Comparison of ENCODE assay signal across 8 cellular contexts in genomic region chr7:155645652-155646051, GRCh38. TPM values are rescaled to one million over a fixed set of nuclear protein-coding genes. Genes with fewer than 3 reads are reported as not detected.
A peak's percentile ranks its signal among the peaks of the same experiment; 100 is the strongest.
DNase-seq lines count a peak whose midpoint lies in the region; ATAC-seq and TF ChIP-seq lines count a peak whose summit lies in the region.

No MANE protein-coding gene starts in this region.

- intact Hi-C loops in PC-9 (cut with micrococcal nuclease; ENCODE audit: unreplicated experiment), result loop anchor here (2.0 kb wide), 2 partner anchors 15 to 717 kb away; no protein-coding TSS in a partner anchor
- intact Hi-C loops in esophagus muscularis mucosa (cut with DNase I), result loop anchor here (10.0 kb wide), 1 partner anchor 999 kb away; the partner anchor contains the start of gene RNF32
- intact Hi-C loops in prostate gland (cut with DNase I), result no loop called here

- no peak for TF ChIP-seq POLR2A in esophagus muscularis mucosa (IDR thresholded peaks at IDR 0.05; ENCODE audit: low read depth)
- no peak for TF ChIP-seq POLR2A in prostate gland (IDR thresholded peaks at IDR 0.05)

- H3K79me2 ChIP-seq in DND-41 (ENCODE audit: insufficient read depth, low read length) (peaks cover 75% of the 10 kb centered on the region), PC-9 (ENCODE audit: low read depth) (peaks cover 76% of the 10 kb centered on the region)

- TF ChIP-seq CTCF in DND-41 (IDR thresholded peaks at IDR 0.05; ENCODE audit: borderline replicate concordance, extremely low read depth, low read length, poor library complexity, severe bottlenecking) (no peak), PC-9 (conservative IDR thresholded peaks at IDR 0.05) (no peak), esophagus muscularis mucosa (IDR thresholded peaks at IDR 0.05) (no peak), prostate gland (IDR thresholded peaks at IDR 0.05) (no peak)

- H3K9me3 ChIP-seq in DND-41 (ENCODE audit: insufficient read depth, low read length, severe bottlenecking), result peaks cover 7% of the 10 kb centered on the region
- H3K9me3 ChIP-seq in PC-9 (ENCODE audit: insufficient read depth, low read depth), result peaks cover 25% of the 10 kb centered on the region
- H3K9me3 ChIP-seq in esophagus muscularis mucosa, result peaks cover 0 to 19% (median 17%) of the 10 kb centered on the region in 4 donors
- no peaks in the 10 kb centered on the region for H3K9me3 ChIP-seq in prostate gland

- H2AFZ ChIP-seq in DND-41 (ENCODE audit: low read depth, low read length) (no peak overlapping the region), PC-9 (no peak overlapping the region)

- ATAC-seq in DND-41 (ENCODE audit: insufficient read depth, low read depth) (no peak), HG02571 (IDR thresholded peaks at IDR 0.05; ENCODE audit: unreplicated experiment) (no peak), GM21526 (IDR thresholded peaks at IDR 0.05; ENCODE audit: low FRiP score, unreplicated experiment) (no peak)

- H3K4me2 ChIP-seq in DND-41 (ENCODE audit: insufficient read depth, low read length) (peak overlapping the region; percentile 76), PC-9 (peak overlapping the region; percentile 94)

- no peak for TF ChIP-seq EP300 in esophagus muscularis mucosa (IDR thresholded peaks at IDR 0.05)

- DNase-seq in DND-41 (no peak), PC-9 (no peak), esophagus muscularis mucosa (ENCODE audit: extremely low spot score) (no peak), prostate gland (ENCODE audit: low spot score) (no peak), NCI-H1048 (lab: John Stamatoyannopoulos, UW) (no peak), NAMALWA (ENCODE audit: low spot score) (no peak)

- WGBS in esophagus muscularis mucosa, result 24% methylated on average over 7 of the region's 7 CpGs
- WGBS in prostate gland, result 24% methylated on average over 7 of the region's 7 CpGs

- H3K27ac ChIP-seq in DND-41 (ENCODE audit: low read length) (peak overlapping the region; percentile 97), PC-9 (no peak overlapping the region), esophagus muscularis mucosa (replicated peaks in 1 of 4) (no peak overlapping the region), prostate gland (no peak overlapping the region)

- POLR2A ChIA-PET in PC-9 (lab: Charles Lee; ENCODE audit: unreplicated experiment), result no interaction called here

- peak overlapping the region; percentile 77 to 95 for H3K4me3 ChIP-seq in DND-41 (ENCODE audit: low read depth in 1 of 2, low read length in 2 of 2)
- H3K4me3 ChIP-seq in PC-9, result peak overlapping the region; percentile 83
- H3K4me3 ChIP-seq in esophagus muscularis mucosa, result peak overlapping the region; percentile 77 to 99 (median 84)
- peak overlapping the region; percentile 70 to 97 for H3K4me3 ChIP-seq in prostate gland

- no peaks in the 10 kb centered on the region for H3K27me3 ChIP-seq in DND-41 (ENCODE audit: insufficient read depth, low read length, poor library complexity)
- no peaks in the 10 kb centered on the region for H3K27me3 ChIP-seq in PC-9 (ENCODE audit: insufficient read depth, low read depth)
- H3K27me3 ChIP-seq in esophagus muscularis mucosa, result no peaks in the 10 kb centered on the region
- no peaks in the 10 kb centered on the region for H3K27me3 ChIP-seq in prostate gland (replicated peaks; ENCODE audit: insufficient read depth)

- CTCF ChIA-PET in PC-9 (lab: Charles Lee), result no interaction called here

- H3K4me1 ChIP-seq in DND-41 (ENCODE audit: insufficient read depth, low read length) (peaks cover 34% of the 10 kb centered on the region), PC-9 (replicated peaks; ENCODE audit: insufficient read depth) (peaks cover 20% of the 10 kb centered on the region), esophagus muscularis mucosa (peaks cover 20 to 33% (median 28%) of the 10 kb centered on the region in 4 donors), prostate gland (replicated peaks) (peaks cover 16% of the 10 kb centered on the region)

- H3K9me2 ChIP-seq in PC-9 (ENCODE audit: insufficient read depth), result no peaks in the 10 kb centered on the region

- H3K36me3 ChIP-seq in DND-41 (ENCODE audit: insufficient read depth, low read length), result peaks cover 42% of the 10 kb centered on the region
- peaks cover 45% of the 10 kb centered on the region for H3K36me3 ChIP-seq in PC-9 (ENCODE audit: low read depth)
- peaks cover 4 to 12% (median 6%) of the 10 kb centered on the region in 4 donors for H3K36me3 ChIP-seq in esophagus muscularis mucosa
- no peaks in the 10 kb centered on the region for H3K36me3 ChIP-seq in prostate gland

- peaks cover 39% of the 10 kb centered on the region for H4K20me1 ChIP-seq in DND-41 (ENCODE audit: insufficient read depth, low read length)
- H4K20me1 ChIP-seq in PC-9 (ENCODE audit: insufficient read depth), result peaks cover 26% of the 10 kb centered on the region

- no peaks in the 10 kb centered on the region for H3F3A ChIP-seq in PC-9 (ENCODE audit: insufficient read depth, low read depth)

- peak overlapping the region; percentile 85 for H3K9ac ChIP-seq in DND-41 (ENCODE audit: low read depth, low read length)

- BruUV-seq in PC-9 (replicated peaks; lab: Mats Ljungman, UMichigan), result no TSS peak

RNA-seq across cellular contexts. Expression of gene RBM33, which starts 1.2 kb away (rescaled TPM):
- 85.7 and 113 TPM in 2 replicates for total RNA-seq in PC-9 (2021)
- total RNA-seq in esophagus muscularis mucosa, result 10 to 100 TPM; 27.0 to 34.5 (median 32.6) TPM
- 10 to 100 TPM; 33.2 to 82.9 TPM for total RNA-seq in prostate gland
